In genomic region chr3:63387568-63387967, GRCh38 we compare ENCODE assay signal across 24 cellular contexts.
DNase-seq lines count a peak whose midpoint lies in the region; ATAC-seq and TF ChIP-seq lines count a peak whose summit lies in the region.
"Had no signal": no experiment of that assay in that cellular context is flagged by ENCODE, and none has a peak within 500 bp of the region (broad histone marks: within the 10 kb centered on the region; RNA-seq: fewer than 3 reads in every experiment).

No MANE protein-coding gene starts in this region.

- no peaks in the 10 kb centered on the region for H3K4me1 ChIP-seq in mammary epithelial cell (ENCODE audit: insufficient read depth, low read length)
- no peaks in the 10 kb centered on the region for H3K4me1 ChIP-seq in breast epithelium
- H3K4me1 ChIP-seq in left lung: no peaks in the 10 kb centered on the region
- H3K4me1 ChIP-seq in suprapubic skin: no peaks in the 10 kb centered on the region
- H3K4me1 ChIP-seq: A549, prostate gland, spleen had no signal

- WGBS in mammary epithelial cell (ENCODE audit: low coverage, missing lambda C conversion rate): 97% methylated on average over 3 of the region's 3 CpGs
- WGBS in suprapubic skin: 93% methylated on average over 3 of the region's 3 CpGs

- ATAC-seq in left lung (peak; percentile 93), HG03432 (IDR thresholded peaks at IDR 0.05; ENCODE audit: unreplicated experiment) (no peak)
- ATAC-seq in effector memory CD8-positive, alpha-beta T cell (replicated peaks): no peak
- ATAC-seq: A549; activated T-cell treated with anti-CD3 and anti-CD28 coated beads, Interleukin-2, amount 50 U/mL, for 4 hours; natural killer cell treated with Interleukin-12 subunit alpha and Interleukin-12 subunit beta and Interleukin-15 and Interleukin-18, amount 100 ng/mL, for 72 hours had no signal

- CTCF ChIA-PET in mammary epithelial cell (lab: Charles Lee; ENCODE audit: low non-redundant PET): no interaction called here

- DNase-seq in mammary epithelial cell (peak; percentile 21), breast epithelium (ENCODE audit: low spot score in 2 of 2) (no peak), brain microvascular endothelial cell (peak; percentile 31), left lung (peak in 1 of 2 donors; percentile 50), suprapubic skin (ENCODE audit: low spot score in 2 of 2) (no peak), HK-2 (ENCODE audit: unreplicated experiment) (no peak)
- DNase-seq in effector memory CD8-positive, alpha-beta T cell: no peak
- DNase-seq: activated CD4-positive, alpha-beta memory T cell treated with anti-CD3 and anti-CD28 coated beads, Interleukin-2, amount 10 ng/mL, durations not matched to agents 7 days and 5 days; activated T-cell treated with anti-CD3 and anti-CD28 coated beads, Interleukin-2, amount 50 U/mL, for 4 hours; caudate nucleus; DMS 273 treated with DMSO at 0.1 percent for 48 hours; head of caudate nucleus; MG63; NCI-H187 treated with DMSO at 0.1 percent for 48 hours; Right ventricle myocardium superior; spleen; testis had no signal

- peaks cover 2 to 10% of the 10 kb centered on the region in 2 donors for H3K9me3 Mint-ChIP-seq in effector memory CD8-positive, alpha-beta T cell
- H3K9me3 Mint-ChIP-seq: activated CD4-positive, alpha-beta memory T cell treated with anti-CD3 and anti-CD28 coated beads, Interleukin-2, amount 10 ng/mL, durations not matched to agents 7 days and 5 days; activated T-cell treated with anti-CD3 and anti-CD28 coated beads, Interleukin-2, amount 50 U/mL, for 4 hours had no signal

- H3K27ac ChIP-seq in mammary epithelial cell (ENCODE audit: insufficient read depth, low read depth, low read length) (no peak overlapping the region), breast epithelium (no peak overlapping the region), brain microvascular endothelial cell (no peak overlapping the region), left lung (no peak overlapping the region), suprapubic skin (no peak overlapping the region)
- H3K27ac ChIP-seq: A549, C4-2B, prostate gland, spleen, testis, VCaP had no signal

- H3K27me3 ChIP-seq in mammary epithelial cell (ENCODE audit: insufficient read depth, low read length): no peaks in the 10 kb centered on the region
- no peaks in the 10 kb centered on the region for H3K27me3 ChIP-seq in breast epithelium
- H3K27me3 ChIP-seq in brain microvascular endothelial cell (replicated peaks): no peaks in the 10 kb centered on the region
- H3K27me3 ChIP-seq in left lung: no peaks in the 10 kb centered on the region
- H3K27me3 ChIP-seq in suprapubic skin: no peaks in the 10 kb centered on the region
- H3K27me3 ChIP-seq: MG63, testis had no signal

- in situ Hi-C loops in mammary epithelial cell (cut with MboI; ENCODE audit: low sequenced_read_pairs in 2 of 2) (no loop called here), brain microvascular endothelial cell (cut with HindIII; ENCODE audit: low pct_ligation_motif_present, low sequenced_read_pairs) (no loop called here)

- H4K20me1 ChIP-seq in mammary epithelial cell (ENCODE audit: insufficient read depth, low read length): no peaks in the 10 kb centered on the region

- no peak overlapping the region for H2AFZ ChIP-seq in mammary epithelial cell (ENCODE audit: low read depth, low read length)

- no peaks in the 10 kb centered on the region for H3K4me1 Mint-ChIP-seq in effector memory CD8-positive, alpha-beta T cell (ENCODE audit: low read depth in 2 of 2)
- H3K4me1 Mint-ChIP-seq: activated CD4-positive, alpha-beta memory T cell treated with anti-CD3 and anti-CD28 coated beads, Interleukin-2, amount 10 ng/mL, durations not matched to agents 7 days and 5 days had no signal

- TF ChIP-seq CTCF in mammary epithelial cell (conservative IDR thresholded peaks at IDR 0.05 in 1 of 2, IDR thresholded peaks at IDR 0.05 in 1 of 2; ENCODE audit: extremely low read depth in 1 of 2, insufficient read depth in 1 of 2, low read depth in 1 of 2, low read length in 2 of 2) (no peak), breast epithelium (IDR thresholded peaks at IDR 0.05) (no peak), brain microvascular endothelial cell (IDR thresholded peaks at IDR 0.05; ENCODE audit: low read depth, low read length, missing control alignments) (no peak), left lung (IDR thresholded peaks at IDR 0.05) (no peak), suprapubic skin (IDR thresholded peaks at IDR 0.05) (no peak)

- intact Hi-C loops in mammary epithelial cell (cut with micrococcal nuclease) (no loop called here), breast epithelium (cut with DNase I; ENCODE audit: low total_unique reads) (no loop called here), left lung (cut with DNase I) (no loop called here)

- no TSS peak for BruUV-seq in mammary epithelial cell (replicated peaks; lab: Mats Ljungman, UMichigan)

- no peaks in the 10 kb centered on the region for H3K36me3 ChIP-seq in mammary epithelial cell (ENCODE audit: insufficient read depth, low read length)
- H3K36me3 ChIP-seq in breast epithelium: no peaks in the 10 kb centered on the region
- no peaks in the 10 kb centered on the region for H3K36me3 ChIP-seq in brain microvascular endothelial cell (replicated peaks)
- no peaks in the 10 kb centered on the region for H3K36me3 ChIP-seq in left lung
- no peaks in the 10 kb centered on the region for H3K36me3 ChIP-seq in suprapubic skin
- H3K36me3 ChIP-seq: MG63, prostate gland, spleen had no signal

- H3K9ac ChIP-seq in mammary epithelial cell (ENCODE audit: insufficient read depth, low read length): no peak overlapping the region

- dilution Hi-C loops in mammary epithelial cell (cut with HindIII; ENCODE audit: low sequenced_read_pairs): no loop called here

- peaks cover 0 to 4% of the 10 kb centered on the region in 2 donors for H3K27me3 Mint-ChIP-seq in effector memory CD8-positive, alpha-beta T cell
- H3K27me3 Mint-ChIP-seq: activated CD4-positive, alpha-beta memory T cell treated with anti-CD3 and anti-CD28 coated beads, Interleukin-2, amount 10 ng/mL, durations not matched to agents 7 days and 5 days; natural killer cell treated with Interleukin-12 subunit alpha and Interleukin-12 subunit beta and Interleukin-15 and Interleukin-18, amount 100 ng/mL, for 72 hours had no signal

- no peak for TF ChIP-seq EP300 in suprapubic skin (IDR thresholded peaks at IDR 0.05)

- H3K9me3 ChIP-seq in mammary epithelial cell (replicated peaks; ENCODE audit: insufficient read depth, low read length): no peaks in the 10 kb centered on the region
- H3K9me3 ChIP-seq in breast epithelium: no peaks in the 10 kb centered on the region
- H3K9me3 ChIP-seq in left lung: no peaks in the 10 kb centered on the region
- H3K9me3 ChIP-seq in suprapubic skin: no peaks in the 10 kb centered on the region
- H3K9me3 ChIP-seq: A549, MG63, prostate gland, spleen, testis had no signal

- TF ChIP-seq POLR2A in breast epithelium (IDR thresholded peaks at IDR 0.05): no peak
- TF ChIP-seq POLR2A in suprapubic skin (IDR thresholded peaks at IDR 0.05): no peak

- no peak overlapping the region for H3K4me3 Mint-ChIP-seq in effector memory CD8-positive, alpha-beta T cell
- H3K4me3 Mint-ChIP-seq: activated CD4-positive, alpha-beta memory T cell treated with anti-CD3 and anti-CD28 coated beads, Interleukin-2, amount 10 ng/mL, durations not matched to agents 7 days and 5 days; activated naive CD8-positive, alpha-beta T cell; activated T-cell treated with anti-CD3 and anti-CD28 coated beads, Interleukin-2, amount 50 U/mL, for 4 hours; natural killer cell treated with Interleukin-12 subunit alpha and Interleukin-12 subunit beta and Interleukin-15 and Interleukin-18, amount 100 ng/mL, for 72 hours had no signal

- H3K4me3 ChIP-seq in mammary epithelial cell (replicated peaks in 1 of 3; ENCODE audit: insufficient read depth in 1 of 3, low read depth in 2 of 3, low read length in 3 of 3): no peak overlapping the region
- H3K4me3 ChIP-seq in breast epithelium: no peak overlapping the region
- no peak overlapping the region for H3K4me3 ChIP-seq in brain microvascular endothelial cell (ENCODE audit: low read depth, low read length)
- H3K4me3 ChIP-seq in left lung: no peak overlapping the region
- H3K4me3 ChIP-seq in suprapubic skin: no peak overlapping the region
- H3K4me3 ChIP-seq: A549, MG63, prostate gland, spleen, testis had no signal

- no peak overlapping the region for H3K4me2 ChIP-seq in mammary epithelial cell (ENCODE audit: insufficient read depth, low read depth, low read length)
- H3K4me2 ChIP-seq: A549 had no signal

- H3K36me3 Mint-ChIP-seq in effector memory CD8-positive, alpha-beta T cell (ENCODE audit: insufficient read depth): no peaks in the 10 kb centered on the region
- H3K36me3 Mint-ChIP-seq: activated naive CD8-positive, alpha-beta T cell; natural killer cell treated with Interleukin-12 subunit alpha and Interleukin-12 subunit beta and Interleukin-15 and Interleukin-18, amount 100 ng/mL, for 72 hours had no signal

- H3K79me2 ChIP-seq in mammary epithelial cell (ENCODE audit: insufficient read depth, low read length): no peaks in the 10 kb centered on the region

- no peak overlapping the region for H3K27ac Mint-ChIP-seq in effector memory CD8-positive, alpha-beta T cell
- H3K27ac Mint-ChIP-seq: activated CD4-positive, alpha-beta memory T cell treated with anti-CD3 and anti-CD28 coated beads, Interleukin-2, amount 10 ng/mL, durations not matched to agents 7 days and 5 days; activated naive CD8-positive, alpha-beta T cell; natural killer cell treated with Interleukin-12 subunit alpha and Interleukin-12 subunit beta and Interleukin-15 and Interleukin-18, amount 100 ng/mL, for 72 hours had no signal

Comparison
In these comparisons a context has a peak if more than half of its experiments do, and no peak if none do; other contexts are left out.
1. DNase-seq: peak in mammary epithelial cell (single experiment) and brain microvascular endothelial cell (single experiment); none in breast epithelium (0 of 2), suprapubic skin (0 of 2), effector memory CD8-positive, alpha-beta T cell (0 of 3) and HK-2 (single experiment).